3 cellular contexts compared by ENCODE assay signal in genomic region chr19:51803965-51804364, GRCh38.
TF ChIP-seq lines count a peak whose summit lies in the region.

No MANE protein-coding gene starts in this region.

TF ChIP-seq in SK-N-SH, 30 proteins besides CTCF, POLR2A, EP300 and RAD21 (continues in another document):
- TF ChIP-seq NRF1 (IDR thresholded peaks at IDR 0.05; ENCODE audit: low read depth, low read length) (no peak), YY1 (IDR thresholded peaks at IDR 0.05; ENCODE audit: low read depth) (no peak), SIN3A (IDR thresholded peaks at IDR 0.05; ENCODE audit: borderline replicate concordance, low read depth, low read length) (no peak), NFIC (IDR thresholded peaks at IDR 0.05; ENCODE audit: borderline replicate concordance) (no peak), RXRA (IDR thresholded peaks at IDR 0.05; ENCODE audit: borderline replicate concordance, low read depth) (no peak), ELF1 (IDR thresholded peaks at IDR 0.05) (no peak), RFX5 (IDR thresholded peaks at IDR 0.05; ENCODE audit: low read length) (no peak), CHD2 (IDR thresholded peaks at IDR 0.05; ENCODE audit: low read length, partially characterized antibody) (no peak), ZBTB33 (IDR thresholded peaks at IDR 0.05; ENCODE audit: borderline replicate concordance, low read depth) (no peak), MAX (IDR thresholded peaks at IDR 0.05; ENCODE audit: low read depth) (no peak), PBX3 (IDR thresholded peaks at IDR 0.05) (no peak), REST (IDR thresholded peaks at IDR 0.05; ENCODE audit: low read depth, low read length) (no peak), TAF1 (IDR thresholded peaks at IDR 0.05; ENCODE audit: borderline replicate concordance, low read depth, low read length) (no peak)

TF ChIP-seq in SK-N-SH treated with all-trans-retinoic acid at 6 μM for 48 hours, 23 proteins besides CTCF, POLR2A, EP300 and RAD21:
- no peak for TF ChIP-seq POU6F1 (CRISPR knock-in tag; IDR thresholded peaks at IDR 0.05; ENCODE audit: borderline replicate concordance, low read depth)
- no peak for TF ChIP-seq ESRRG (CRISPR knock-in tag; IDR thresholded peaks at IDR 0.05)
- TF ChIP-seq TSHZ2 (CRISPR knock-in tag; IDR thresholded peaks at IDR 0.05), result no peak
- TF ChIP-seq PATZ1 (CRISPR knock-in tag; IDR thresholded peaks at IDR 0.05; ENCODE audit: borderline replicate concordance), result no peak
- TF ChIP-seq ZNF70 (CRISPR knock-in tag; IDR thresholded peaks at IDR 0.05), result no peak
- TF ChIP-seq TCF4 (CRISPR knock-in tag; IDR thresholded peaks at IDR 0.05; ENCODE audit: borderline replicate concordance), result no peak
- TF ChIP-seq PPARA (CRISPR knock-in tag; IDR thresholded peaks at IDR 0.05; ENCODE audit: borderline replicate concordance), result no peak
- no peak for TF ChIP-seq ZC3H10 (CRISPR knock-in tag; IDR thresholded peaks at IDR 0.05)
- no peak for TF ChIP-seq TOX (CRISPR knock-in tag; IDR thresholded peaks at IDR 0.05; ENCODE audit: borderline replicate concordance)
- TF ChIP-seq RARB (CRISPR knock-in tag; IDR thresholded peaks at IDR 0.05), result no peak
- TF ChIP-seq SNAI2 (CRISPR knock-in tag; IDR thresholded peaks at IDR 0.05), result no peak
- no peak for TF ChIP-seq CSDC2 (CRISPR knock-in tag; IDR thresholded peaks at IDR 0.05)
- no peak for TF ChIP-seq ZFP30 (CRISPR knock-in tag; IDR thresholded peaks at IDR 0.05)
- TF ChIP-seq ZFP3 (CRISPR knock-in tag; IDR thresholded peaks at IDR 0.05), result no peak
- TF ChIP-seq GLIS3 (CRISPR knock-in tag; IDR thresholded peaks at IDR 0.05), result no peak
- no peak for TF ChIP-seq ISL1 (CRISPR knock-in tag; IDR thresholded peaks at IDR 0.05)
- TF ChIP-seq ARNTL (CRISPR knock-in tag; IDR thresholded peaks at IDR 0.05; ENCODE audit: borderline replicate concordance, low read depth), result no peak
- TF ChIP-seq ZNF565 (CRISPR knock-in tag; conservative IDR thresholded peaks at IDR 0.05; ENCODE audit: low read depth), result no peak
- TF ChIP-seq BACH2 (CRISPR knock-in tag; IDR thresholded peaks at IDR 0.05; ENCODE audit: borderline replicate concordance), result no peak
- no peak for TF ChIP-seq ZNF8 (CRISPR knock-in tag; IDR thresholded peaks at IDR 0.05)
TF ChIP-seq in SK-N-SH treated with all-trans-retinoic acid at 6 μM for 48 hours: peak in this region for 0.

TF ChIP-seq in K562, 482 proteins besides CTCF, POLR2A, EP300 and RAD21:
- TF ChIP-seq MEIS2 (IDR thresholded peaks at IDR 0.05; ENCODE audit: partially characterized antibody) (peak; percentile 81), BRD4 (IDR thresholded peaks at IDR 0.05) (no peak), ZBTB26 (CRISPR knock-in tag; IDR thresholded peaks at IDR 0.05) (no peak), NR4A1 (CRISPR knock-in tag; IDR thresholded peaks at IDR 0.05) (no peak), NR4A1 (tag; IDR thresholded peaks at IDR 0.05) (0 out of 2 replicates have a peak, but pooled peaks have one; percentile 48), ZNF384 (IDR thresholded peaks at IDR 0.05; ENCODE audit: low read depth, low read length) (0 out of 2 replicates have a peak, but pooled peaks have one; percentile 13), PBX2 (CRISPR knock-in tag; IDR thresholded peaks at IDR 0.05; ENCODE audit: low read depth) (no peak), PBX2 (tag; conservative IDR thresholded peaks at IDR 0.05; ENCODE audit: low read depth) (peak; percentile 69), SMAD4 (CRISPR knock-in tag; conservative IDR thresholded peaks at IDR 0.05) (0 out of 2 replicates have a peak, but pooled peaks have one; percentile 22), ZNF511 (CRISPR knock-in tag; IDR thresholded peaks at IDR 0.05) (no peak), PKNOX1 (IDR thresholded peaks at IDR 0.05) (peak; percentile 58), ZNF197 (CRISPR knock-in tag; IDR thresholded peaks at IDR 0.05; ENCODE audit: low read depth) (peak; percentile 40; the same call in 1 of the 2 replicates), ZEB2 (IDR thresholded peaks at IDR 0.05) (no peak), ZBTB11 (CRISPR knock-in tag; IDR thresholded peaks at IDR 0.05) (0 out of 6 replicates have a peak, but pooled peaks of 1 of the 3 experiments have one; percentile 18), ZKSCAN8 (CRISPR knock-in tag; IDR thresholded peaks at IDR 0.05) (0 out of 2 replicates have a peak, but pooled peaks have one; percentile 13)
